1 cellular context compared by ENCODE assay signal in the genomic region with DNA sequence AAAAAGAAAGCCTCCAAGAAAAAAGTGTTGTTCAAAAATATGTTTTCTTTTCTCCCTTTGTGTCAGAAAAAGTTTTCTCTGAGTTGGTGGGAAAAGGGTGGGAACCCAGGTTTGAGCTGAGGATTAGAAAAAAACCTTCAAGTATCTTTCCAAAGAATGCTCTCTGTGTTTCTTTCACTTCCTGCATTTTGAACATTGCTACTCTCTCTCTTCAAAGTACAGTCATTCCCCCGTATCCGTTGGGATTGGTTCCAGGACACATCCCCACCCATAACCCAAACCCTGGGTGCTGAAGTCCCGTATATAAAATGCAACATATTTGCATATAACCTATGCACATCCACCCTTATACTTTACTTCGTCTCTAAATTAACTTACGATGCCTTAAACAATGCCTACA.
TF ChIP-seq lines count a peak whose summit lies in the region.

No MANE protein-coding gene starts in this region.

TF ChIP-seq in WTC11, 78 proteins besides CTCF, POLR2A, EP300 and RAD21 (continued from another document):
- TF ChIP-seq AFF4 (CRISPR knock-in tag; IDR thresholded peaks at IDR 0.05; ENCODE audit: borderline replicate concordance): no peak
- no peak for TF ChIP-seq FOXP4 (CRISPR knock-in tag; IDR thresholded peaks at IDR 0.05)
- no peak for TF ChIP-seq ZNF121 (CRISPR knock-in tag; IDR thresholded peaks at IDR 0.05)
- TF ChIP-seq ZNF232 (CRISPR knock-in tag; IDR thresholded peaks at IDR 0.05): no peak
- TF ChIP-seq SMAD3 (CRISPR knock-in tag; IDR thresholded peaks at IDR 0.05; ENCODE audit: borderline replicate concordance): no peak
- no peak for TF ChIP-seq TEAD1 (CRISPR knock-in tag; IDR thresholded peaks at IDR 0.05)
- TF ChIP-seq ZNF416 (CRISPR knock-in tag; IDR thresholded peaks at IDR 0.05): no peak
- TF ChIP-seq IRF2 (CRISPR knock-in tag; IDR thresholded peaks at IDR 0.05; ENCODE audit: borderline replicate concordance, low read depth): no peak
